26 cellular contexts compared by ENCODE assay signal in the genomic region with DNA sequence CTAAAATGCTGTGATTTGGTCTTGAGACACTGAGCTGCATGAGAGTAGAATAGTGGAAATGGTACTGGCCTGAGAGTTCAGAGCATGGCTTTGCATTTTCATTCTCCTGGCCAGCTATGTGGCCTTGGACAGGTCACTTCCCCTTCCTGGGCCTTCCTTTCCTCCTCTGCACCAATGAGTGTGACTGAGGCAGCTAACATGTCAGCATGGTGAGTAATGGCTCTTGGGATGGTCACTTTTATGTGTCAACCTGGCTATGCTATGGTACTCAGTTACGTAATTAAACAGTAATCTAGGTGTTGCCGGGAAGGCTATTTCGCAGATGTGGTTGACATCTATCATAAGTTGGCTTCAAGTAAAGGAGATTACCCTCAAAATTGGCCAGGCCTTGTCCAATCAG.
"Had no signal": no experiment of that assay in that cellular context is flagged by ENCODE, and none has a peak within 500 bp of the region (broad histone marks: within the 10 kb centered on the region; RNA-seq: fewer than 3 reads in every experiment).

No MANE protein-coding gene starts in this region.

- H3K27ac Mint-ChIP-seq: activated B cell treated with CpG ODN at 0.5 μM for 24 hours; activated CD8-positive, alpha-beta T cell treated with anti-CD3 and anti-CD28 coated beads for 36 hours; activated naive CD4-positive, alpha-beta T cell treated with anti-CD3 and anti-CD28 coated beads, Interleukin-2, amount 50 U/mL, for 72 hours; activated T-cell treated with anti-CD3 and anti-CD28 coated beads, Interleukin-2, amount 50 U/mL, for 72 hours; immature natural killer cell; memory B cell; stimulated activated naive B cell treated with anti-CD40 and anti-IgM and Interleukin-4, amounts not matched to agents 10 μg/mL and 1 μg/mL and 100 μg/mL, for 72 hours; T-helper 2 cell treated with Interferon-gamma antibody and Interleukin-4, amounts not matched to agents 5 μg/mL and 100 μg/mL, for 36 hours had no signal

- H3K27me3 Mint-ChIP-seq: activated B cell treated with CpG ODN at 0.5 μM for 24 hours; activated CD8-positive, alpha-beta T cell treated with anti-CD3 and anti-CD28 coated beads for 36 hours; memory B cell; naive thymus-derived CD8-positive, alpha-beta T cell; stimulated activated naive B cell treated with anti-CD40 and anti-IgM and Interleukin-4, amounts not matched to agents 10 μg/mL and 1 μg/mL and 100 μg/mL, for 72 hours had no signal

- H3K36me3 Mint-ChIP-seq: immature natural killer cell; memory B cell; naive thymus-derived CD8-positive, alpha-beta T cell had no signal

- DNase-seq: activated B cell treated with CpG ODN at 0.5 μM for 24 hours; activated CD4-positive, alpha-beta T cell treated with anti-CD3 and anti-CD28 coated beads, Interleukin-2, amount 50 U/mL, for 1 hour; activated CD8-positive, alpha-beta T cell treated with anti-CD3 and anti-CD28 coated beads for 36 hours; activated naive CD4-positive, alpha-beta T cell; activated T-cell treated with anti-CD3 and anti-CD28 coated beads, Interleukin-2, amount 50 U/mL, for 72 hours; cerebellar nuclear complex; colonic mucosa; dorsolateral prefrontal cortex; effector memory CD4-positive, alpha-beta T cell; heart left ventricle; hypothalamus; immature natural killer cell; kidney; naive thymus-derived CD8-positive, alpha-beta T cell; nucleus accumbens; psoas muscle; stimulated activated CD4-positive, alpha-beta T cell treated with anti-CD3 and anti-CD28 coated beads, Interleukin-1b, Interleukin-23, amount 100 ng/mL, for 48 hours; stimulated activated naive B cell treated with anti-CD40 and anti-IgM and Interleukin-4, amounts not matched to agents 10 μg/mL and 1 μg/mL and 100 μg/mL, for 72 hours; stomach; thyroid gland; upper lobe of right lung had no signal

- H3K4me3 Mint-ChIP-seq: activated B cell treated with CpG ODN at 0.5 μM for 24 hours; activated CD8-positive, alpha-beta T cell treated with anti-CD3 and anti-CD28 coated beads for 36 hours; activated T-cell treated with anti-CD3 and anti-CD28 coated beads, Interleukin-2, amount 50 U/mL, for 72 hours; immature natural killer cell; memory B cell; naive thymus-derived CD8-positive, alpha-beta T cell; neural crest cell; stimulated activated naive B cell treated with anti-CD40 and anti-IgM and Interleukin-4, amounts not matched to agents 10 μg/mL and 1 μg/mL and 100 μg/mL, for 72 hours; T-helper 2 cell treated with Interferon-gamma antibody and Interleukin-4, amounts not matched to agents 5 μg/mL and 100 μg/mL, for 36 hours had no signal

- ATAC-seq: activated CD8-positive, alpha-beta T cell treated with anti-CD3 and anti-CD28 coated beads for 36 hours; activated naive CD4-positive, alpha-beta T cell treated with anti-CD3 and anti-CD28 coated beads, Interleukin-2, amount 50 U/mL, for 72 hours; activated T-cell treated with anti-CD3 and anti-CD28 coated beads, Interleukin-2, amount 50 U/mL, for 72 hours; foreskin keratinocyte; heart left ventricle; naive thymus-derived CD8-positive, alpha-beta T cell; psoas muscle; stimulated activated naive B cell treated with anti-CD40 and anti-IgM and Interleukin-4, amounts not matched to agents 10 μg/mL and 1 μg/mL and 100 μg/mL, for 72 hours; upper lobe of right lung had no signal

- H3K9me3 Mint-ChIP-seq: activated B cell treated with CpG ODN at 0.5 μM for 24 hours; activated CD8-positive, alpha-beta T cell treated with anti-CD3 and anti-CD28 coated beads for 36 hours; immature natural killer cell; memory B cell; naive thymus-derived CD8-positive, alpha-beta T cell had no signal

- H3K4me1 Mint-ChIP-seq: neural crest cell had no signal
